Comparison of ENCODE assay signal across 1 cellular context in genomic region chr9:93621922-93622321, GRCh38.
A peak's percentile ranks its signal among the peaks of the same experiment; 100 is the strongest.
TF ChIP-seq lines count a peak whose summit lies in the region.

No MANE protein-coding gene starts in this region.

TF ChIP-seq in K562, 482 proteins besides CTCF, POLR2A, EP300 and RAD21:
- TF ChIP-seq NFE2 (IDR thresholded peaks at IDR 0.05; ENCODE audit: low read depth) = peak; percentile 48; the same call in 1 of the 2 replicates
- no peak for TF ChIP-seq RBM39 (optimal IDR thresholded peaks at IDR 0.05; ENCODE audit: low read depth, low read length)
- no peak for TF ChIP-seq HBP1 (CRISPR knock-in tag; IDR thresholded peaks at IDR 0.05)
- TF ChIP-seq C11orf30 (IDR thresholded peaks at IDR 0.05; ENCODE audit: low read depth) = peak; percentile 22; the same call in 1 of the 2 replicates
TF ChIP-seq in K562: peak in this region for 2.
